In genomic region chr16:29811896-29812665, GRCh38 we compare ENCODE assay signal across 8 cellular contexts.
DNase-seq lines count a peak whose midpoint lies in the region; ATAC-seq, FAIRE-seq and TF ChIP-seq lines count a peak whose summit lies in the region.

PRRT2 (plus strand) TSS chr16:29812193; CDS start chr16:29813055, 862 bp downstream.

- peaks cover 38% of the 10 kb centered on the region for H3K27me3 ChIP-seq in neutrophil

- no peak for TF ChIP-seq CTCF in neutrophil (IDR thresholded peaks at IDR 0.05)

- no peaks in the 10 kb centered on the region for H3K9me3 ChIP-seq in neutrophil

- peak within 1 kb of the TSS; percentile 63 to 73 for H3K4me3 ChIP-seq in neutrophil (ENCODE audit: low read depth in 1 of 2, low read length in 1 of 2)

- H3K27ac ChIP-seq in neutrophil: peak within 1 kb of the TSS; percentile 46

- peaks cover 21% of the 10 kb centered on the region for H3K36me3 ChIP-seq in neutrophil

- no peak for ATAC-seq in GM19023 (IDR thresholded peaks at IDR 0.05; ENCODE audit: unreplicated experiment)
- no peak for ATAC-seq in GM21723 (IDR thresholded peaks at IDR 0.05; ENCODE audit: unreplicated experiment)
- ATAC-seq in GM19395 (IDR thresholded peaks at IDR 0.05; ENCODE audit: unreplicated experiment): no peak

- peaks cover 67 to 75% of the 10 kb centered on the region in 2 experiments for H3K4me1 ChIP-seq in neutrophil (ENCODE audit: control insufficient read depth in 1 of 2, insufficient read depth in 1 of 2, low read depth in 1 of 2, low read length in 1 of 2)

- DNase-seq in GM19239 (ENCODE audit: insufficient read length, low spot score): no peak
- DNase-seq in NCI-H510A treated with DMSO at 0.1 percent for 48 hours (lab: John Stamatoyannopoulos, UW): peak; percentile 71
- DNase-seq in activated naive CD4-positive, alpha-beta T cell treated with Interleukin-2 at 50 U/mL for 16 hours: peak; percentile 55
- peak; percentile 64 for DNase-seq in globus pallidus (ENCODE audit: low spot score)

- peak; percentile 26 for FAIRE-seq in GM19239 (lab: Jason Lieb, UNC)
